Comparison of ENCODE assay signal across 8 cellular contexts in the genomic region with DNA sequence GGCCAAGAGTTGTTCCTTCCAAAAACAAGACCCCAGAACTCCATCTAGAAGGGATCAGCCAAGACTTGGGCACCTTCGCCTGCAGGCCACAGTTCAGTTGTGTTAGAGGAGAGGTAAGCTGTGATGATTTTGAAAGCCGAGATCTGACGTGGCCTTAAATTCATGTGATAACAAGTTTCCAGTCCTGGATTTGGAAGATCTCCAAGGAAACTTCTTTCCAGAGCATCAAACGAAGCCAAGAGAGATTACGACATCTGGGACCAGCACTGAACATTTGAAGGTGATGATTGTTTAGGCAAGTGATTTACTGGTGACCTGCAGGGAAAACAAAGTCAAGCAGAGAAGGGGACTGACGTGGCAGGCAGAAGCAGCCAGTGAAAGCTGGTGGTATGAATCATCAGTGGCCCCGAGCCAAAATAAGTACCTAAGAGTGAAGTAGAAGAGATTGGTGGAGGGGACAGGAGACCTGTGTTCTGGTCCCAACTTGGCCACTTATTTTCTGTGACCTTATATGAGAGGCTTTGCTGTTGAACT.
DNase-seq lines count a peak whose midpoint lies in the region; ATAC-seq and TF ChIP-seq lines count a peak whose summit lies in the region.
"Had no signal": no experiment of that assay in that cellular context is flagged by ENCODE, and none has a peak within 500 bp of the region (broad histone marks: within the 10 kb centered on the region; RNA-seq: fewer than 3 reads in every experiment).

No MANE protein-coding gene starts in this region.

- no peaks in the 10 kb centered on the region for H3K27me3 ChIP-seq in spleen (replicated peaks in 1 of 7)

- no peaks in the 10 kb centered on the region for H3K36me3 ChIP-seq in mucosa of descending colon (ENCODE audit: low read depth)
- H3K36me3 ChIP-seq in spleen = no peaks in the 10 kb centered on the region

- WGBS in spleen, 5 donors = 61 to 85% (median 73%) methylated on average over 7 of the region's 7 CpGs

- ATAC-seq in GM18858 (IDR thresholded peaks at IDR 0.05; ENCODE audit: unreplicated experiment) (peak; percentile 50), HG03045 (IDR thresholded peaks at IDR 0.05; ENCODE audit: unreplicated experiment) (peak; percentile 52), mucosa of descending colon (peak; percentile 28)

- H3K9me3 ChIP-seq in mucosa of descending colon (no peaks in the 10 kb centered on the region), spleen (no peaks in the 10 kb centered on the region)

- TF ChIP-seq POLR2A in spleen (IDR thresholded peaks at IDR 0.05) = no peak

- in situ Hi-C loops in astrocyte of the cerebellum (cut with HindIII; ENCODE audit: low sequenced_read_pairs) = no loop called here

- peak; percentile 66 for DNase-seq in astrocyte of the cerebellum (ENCODE audit: low read depth)
- no peak for DNase-seq in mucosa of descending colon
- no peak for DNase-seq in spleen
- DNase-seq in T-helper 9 cell = no peak
- DNase-seq in NCI-H1417 treated with DMSO at 0.1 percent for 48 hours (lab: John Stamatoyannopoulos, UW) = no peak

- intact Hi-C loops in mucosa of descending colon (cut with DNase I, micrococcal nuclease) (no loop called here), spleen (cut with DNase I; ENCODE audit: low total_unique reads) (no loop called here)

- H3K4me1 ChIP-seq in mucosa of descending colon (ENCODE audit: low read depth) (no peaks in the 10 kb centered on the region), spleen (peaks cover 0 to 6% (median 0%) of the 10 kb centered on the region in 6 donors)

- H3K4me3 ChIP-seq in astrocyte of the cerebellum (ENCODE audit: low read depth, low read length) (no peak overlapping the region), mucosa of descending colon (no peak overlapping the region), spleen (no peak overlapping the region)
- H3K4me3 ChIP-seq: SK-N-MC had no signal

- no peak overlapping the region for H3K27ac ChIP-seq in spleen
- H3K27ac ChIP-seq: SK-N-MC had no signal

- TF ChIP-seq CTCF in astrocyte of the cerebellum (IDR thresholded peaks at IDR 0.05; ENCODE audit: low read depth, low read length, missing control alignments) = no peak
- no peak for TF ChIP-seq CTCF in mucosa of descending colon (IDR thresholded peaks at IDR 0.05)
- TF ChIP-seq CTCF in spleen (IDR thresholded peaks at IDR 0.05 in 8 of 11, conservative IDR thresholded peaks at IDR 0.05 in 3 of 11) = no peak
